Comparison of ENCODE assay signal across 1 cellular context in the genomic region with DNA sequence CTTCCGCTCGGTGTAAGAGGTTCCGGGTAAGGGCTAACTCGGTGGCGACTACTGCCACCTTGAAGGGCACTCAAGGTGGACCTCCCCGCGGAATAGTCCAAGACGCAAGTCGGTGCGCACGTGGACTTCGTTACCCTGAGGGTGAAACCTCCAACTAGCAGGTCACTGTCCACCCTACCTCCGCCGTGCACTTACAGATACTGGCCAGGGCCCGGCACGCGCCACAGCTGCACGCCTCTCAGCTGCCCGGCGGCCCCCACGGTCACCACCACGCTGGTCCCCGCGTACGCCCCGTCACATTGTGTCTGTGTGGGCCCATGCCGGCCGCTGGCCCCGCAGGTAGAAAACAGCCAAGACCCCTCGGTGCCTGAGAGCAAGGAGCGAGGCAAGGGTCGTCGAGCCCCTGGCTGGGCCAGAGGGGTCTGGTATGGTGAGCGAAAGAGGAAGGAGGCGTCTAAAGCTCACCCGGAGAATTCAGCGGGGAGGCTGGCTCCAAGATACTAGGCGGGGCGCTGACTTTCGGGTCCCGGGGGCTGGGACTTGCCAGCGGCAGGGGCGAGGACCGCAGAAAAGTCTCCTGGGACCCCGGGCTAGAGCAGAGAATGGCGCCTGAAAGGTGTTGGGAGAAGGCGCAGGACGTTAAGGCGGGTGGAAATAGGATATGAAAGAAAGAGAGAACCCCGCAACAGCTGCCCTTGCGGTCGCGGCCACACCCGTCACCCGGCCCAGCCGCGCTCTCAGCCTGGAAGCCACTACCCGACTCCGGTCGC.
TF ChIP-seq lines count a peak whose summit lies in the region.

No MANE protein-coding gene starts in this region.

TF ChIP-seq in H1, 55 proteins besides CTCF, POLR2A, EP300 and RAD21:
- TF ChIP-seq BACH1 (IDR thresholded peaks at IDR 0.05; ENCODE audit: low read length) (no peak), SUZ12 (IDR thresholded peaks at IDR 0.05; ENCODE audit: low read length) (peak; percentile 91), RNF2 (IDR thresholded peaks at IDR 0.05; ENCODE audit: borderline replicate concordance, low read depth, low read length, missing control alignments, poor library complexity, severe bottlenecking) (peak; percentile 51), SRF (IDR thresholded peaks at IDR 0.05; ENCODE audit: low read depth, low read length) (no peak), GABPA (IDR thresholded peaks at IDR 0.05; ENCODE audit: borderline replicate concordance, insufficient read depth, low read length) (no peak), EZH2 (IDR thresholded peaks at IDR 0.05; ENCODE audit: low read depth, low read length, severe bottlenecking) (peak; percentile 98)
- TF ChIP-seq, protein P1, sequence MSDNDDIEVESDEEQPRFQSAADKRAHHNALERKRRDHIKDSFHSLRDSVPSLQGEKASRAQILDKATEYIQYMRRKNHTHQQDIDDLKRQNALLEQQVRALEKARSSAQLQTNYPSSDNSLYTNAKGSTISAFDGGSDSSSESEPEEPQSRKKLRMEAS (IDR thresholded peaks at IDR 0.05): peak; percentile 36
